10 cellular contexts compared by ENCODE assay signal in the genomic region with DNA sequence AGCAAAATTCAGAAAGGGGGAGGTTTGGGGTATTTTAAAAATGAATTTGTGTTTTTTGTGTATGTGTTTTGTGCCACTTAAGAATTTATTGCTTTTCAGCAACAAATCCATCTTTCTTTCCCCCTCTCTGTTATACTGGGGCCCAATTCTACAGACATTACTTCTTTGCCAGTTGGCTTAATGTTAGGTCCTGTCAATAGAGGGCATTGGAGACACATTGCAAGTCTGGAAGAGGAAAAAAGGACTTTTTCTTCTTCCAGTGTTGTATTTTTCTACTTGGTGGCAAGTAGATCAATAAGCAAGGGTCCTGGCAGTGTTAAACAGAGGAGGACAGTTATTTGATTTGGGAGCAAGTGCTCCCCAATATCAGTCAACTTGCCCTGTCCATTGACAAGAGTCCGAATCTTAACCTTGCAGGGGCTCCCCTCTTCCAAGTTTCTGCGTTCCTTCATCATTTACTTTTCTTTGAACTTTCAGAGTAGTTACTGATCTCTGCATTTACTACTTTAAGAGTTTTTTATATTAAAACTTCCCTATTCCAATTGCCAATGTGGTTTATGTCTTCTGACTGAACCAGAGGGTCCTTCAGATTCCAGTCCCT. TPM values are rescaled to one million over a fixed set of nuclear protein-coding genes. Genes with fewer than 3 reads are reported as not detected.
DNase-seq lines count a peak whose midpoint lies in the region; ATAC-seq and TF ChIP-seq lines count a peak whose summit lies in the region.
"Had no signal": no experiment of that assay in that cellular context is flagged by ENCODE, and none has a peak within 500 bp of the region (broad histone marks: within the 10 kb centered on the region; RNA-seq: fewer than 3 reads in every experiment).

No MANE protein-coding gene starts in this region.

- H3K4me3 ChIP-seq in astrocyte of the spinal cord (ENCODE audit: low read depth, low read length) (no peak overlapping the region), liver (ENCODE audit: low read depth in 1 of 3, low read length in 3 of 3) (no peak overlapping the region), MG63 (no peak overlapping the region)

- H3K27me3 ChIP-seq in liver (ENCODE audit: control insufficient read depth in 4 of 4, insufficient read depth in 4 of 4, low read length in 3 of 4) (no peaks in the 10 kb centered on the region), MG63 (peaks cover 38% of the 10 kb centered on the region)

- TF ChIP-seq RAD21 in liver (IDR thresholded peaks at IDR 0.05): peak; percentile 94 to 95

- H3K36me3 Mint-ChIP-seq in HFFc6 (ENCODE audit: low read depth): no peaks in the 10 kb centered on the region

- H3K4me1 ChIP-seq in liver (ENCODE audit: control insufficient read depth in 4 of 4, insufficient read depth in 4 of 4, low read length in 3 of 4): no peaks in the 10 kb centered on the region

- in situ Hi-C loops in astrocyte of the spinal cord (cut with HindIII; ENCODE audit: low sequenced_read_pairs): no loop called here

- no peak overlapping the region for H3K27ac Mint-ChIP-seq in HFFc6

- DNase-seq in D341Med (ENCODE audit: low spot score) (peak; percentile 1), HFFc6 (no peak), astrocyte of the spinal cord (ENCODE audit: low read depth, low spot score) (no peak), MG63 (no peak), GOT3 (lab: John Stamatoyannopoulos, UW) (no peak)
- no peak for DNase-seq in activated T-cell treated with anti-CD3 and anti-CD28 coated beads, Interleukin-2, amount 50 U/mL, for 48 hours
- DNase-seq: activated effector memory CD4-positive, alpha-beta T cell treated with anti-CD3 and anti-CD28 coated beads, Interleukin-2, amount 50 U/mL, for 16 hours; stimulated activated CD4-positive, alpha-beta T cell treated with anti-CD3 and anti-CD28 coated beads, Interleukin-15, amount 100 ng/mL, for 24 hours had no signal

- ATAC-seq in GM21723 (IDR thresholded peaks at IDR 0.05; ENCODE audit: unreplicated experiment): no peak

- WGBS in liver: 98% methylated on average over 2 of the region's 2 CpGs

- H3K9me3 Mint-ChIP-seq in HFFc6: no peaks in the 10 kb centered on the region

- peaks cover 8% of the 10 kb centered on the region for H3K27me3 Mint-ChIP-seq in HFFc6 (ENCODE audit: insufficient read depth)

- no peaks in the 10 kb centered on the region for H3K9me3 ChIP-seq in liver (ENCODE audit: control insufficient read depth in 4 of 4, low read length in 3 of 4)
- H3K9me3 ChIP-seq in MG63: no peaks in the 10 kb centered on the region

- H3K27ac ChIP-seq in liver (ENCODE audit: low read depth in 1 of 2, low read length in 2 of 2): no peak overlapping the region

- H3K36me3 ChIP-seq in liver (ENCODE audit: control insufficient read depth in 4 of 4, insufficient read depth in 3 of 4, low read depth in 1 of 4, low read length in 3 of 4) (no peaks in the 10 kb centered on the region), MG63 (no peaks in the 10 kb centered on the region)

- TF ChIP-seq CTCF in HFFc6 (IDR thresholded peaks at IDR 0.05) (peak; percentile 37; the same call in 1 of the 2 replicates), astrocyte of the spinal cord (IDR thresholded peaks at IDR 0.05; ENCODE audit: low read depth, low read length) (peak; percentile 45), liver (IDR thresholded peaks at IDR 0.05; ENCODE audit: low read depth, low read length, missing input control) (peak; percentile 66)

- H3K4me1 Mint-ChIP-seq in HFFc6 (ENCODE audit: low read depth): no peaks in the 10 kb centered on the region

- H3K9ac ChIP-seq in liver (ENCODE audit: low read depth in 1 of 2, low read length in 2 of 2): no peak overlapping the region

- no peak overlapping the region for H3K4me3 Mint-ChIP-seq in HFFc6

TF ChIP-seq in liver, 16 proteins besides CTCF, POLR2A, EP300 and RAD21:
- TF ChIP-seq SP1 (IDR thresholded peaks at IDR 0.05) (no peak), FOXA1 (IDR thresholded peaks at IDR 0.05) (peak; percentile 8), HNF4A (conservative IDR thresholded peaks at IDR 0.05) (peak; percentile 5 to 32), JUND (IDR thresholded peaks at IDR 0.05) (no peak)

RNA-seq across cellular contexts. Expression of gene SCML4, which starts 23.4 kb away (rescaled TPM):
- total RNA-seq in HFFc6 (2021; fragmentation: NEBNext Ultra II Directional; extraction: Animal tissue kit (Norgen Biotek cat#: 25700)): not detected
- total RNA-seq in liver: 1 to 10 TPM; 1.1 to 2.9 TPM
- polyA plus RNA-seq in liver: 1 to 10 TPM; 1.0 to 1.5 TPM
- total RNA-seq in MG63 (2014; rRNA removed; shearing (Covaris generic); ENCODE audit: low replicate concordance): not detected in 2 replicates
